ENCODE assay signal across 18 cellular contexts in genomic region chr2:54614815-54615214, GRCh38.
DNase-seq lines count a peak whose midpoint lies in the region; ATAC-seq and TF ChIP-seq lines count a peak whose summit lies in the region.
"Had no signal": no experiment of that assay in that cellular context is flagged by ENCODE, and none has a peak within 500 bp of the region (broad histone marks: within the 10 kb centered on the region; RNA-seq: fewer than 3 reads in every experiment).

No MANE protein-coding gene starts in this region.

- CTCF ChIA-PET in activated CD8-positive, alpha-beta memory T cell treated with anti-CD3 and anti-CD28 coated beads, Interleukin-2, amount 10 ng/mL, durations not matched to agents 7 days and 5 days (lab: Charles Lee), result interaction anchor here (0.8 to 1.7 kb wide), 3 partner anchors 51 to 88 kb away, joined by 3 to 6 read pairs (median 3); no protein-coding TSS in a partner anchor

- peaks cover 55% of the 10 kb centered on the region for H3K4me1 Mint-ChIP-seq in activated naive CD8-positive, alpha-beta T cell (ENCODE audit: low read depth)
- H3K4me1 Mint-ChIP-seq in activated naive CD8-positive, alpha-beta T cell treated with anti-CD3 and anti-CD28 coated beads for 36 hours, result peaks cover 40% of the 10 kb centered on the region
- H3K4me1 Mint-ChIP-seq in chondrocyte (ENCODE audit: low read depth) (peaks cover 63% of the 10 kb centered on the region), nephron progenitor cell (peaks cover 25% of the 10 kb centered on the region)
- peaks cover 15% of the 10 kb centered on the region for H3K4me1 Mint-ChIP-seq in activated CD8-positive, alpha-beta memory T cell treated with anti-CD3 and anti-CD28 coated beads, Interleukin-2, amount 10 ng/mL, durations not matched to agents 7 days and 5 days

- TF ChIP-seq CTCF in chondrocyte (IDR thresholded peaks at IDR 0.05) (no peak), nephron progenitor cell (IDR thresholded peaks at IDR 0.05) (no peak), upper lobe of right lung (IDR thresholded peaks at IDR 0.05) (no peak)

- no peak for DNase-seq in activated naive CD8-positive, alpha-beta T cell treated with anti-CD3 and anti-CD28 coated beads for 36 hours
- DNase-seq in chondrocyte (ENCODE audit: low spot score), result no peak
- DNase-seq in nephron progenitor cell, result no peak
- DNase-seq in upper lobe of right lung, result no peak
- no peak for DNase-seq in activated CD8-positive, alpha-beta memory T cell treated with anti-CD3 and anti-CD28 coated beads, Interleukin-2, amount 10 ng/mL, durations not matched to agents 7 days and 5 days
- DNase-seq in EL, result no peak
- DNase-seq in HuH-7.5 (ENCODE audit: low spot score), result no peak
- DNase-seq: 8988T, Caco-2, DMS79 treated with DMSO at 0.1 percent for 48 hours, GDM1, NCI-H146, NCI-H2227 treated with DMSO at 0.1 percent for 48 hours, NCI-H526 treated with DMSO at 0.1 percent for 48 hours had no signal

- intact Hi-C loops in upper lobe of right lung (cut with DNase I), result no loop called here

- H3K4me3 Mint-ChIP-seq in activated naive CD8-positive, alpha-beta T cell, result no peak overlapping the region
- H3K4me3 Mint-ChIP-seq in activated naive CD8-positive, alpha-beta T cell treated with anti-CD3 and anti-CD28 coated beads for 36 hours, result no peak overlapping the region
- no peak overlapping the region for H3K4me3 Mint-ChIP-seq in chondrocyte (ENCODE audit: unreplicated experiment)
- no peak overlapping the region for H3K4me3 Mint-ChIP-seq in nephron progenitor cell
- H3K4me3 Mint-ChIP-seq in activated CD8-positive, alpha-beta memory T cell treated with anti-CD3 and anti-CD28 coated beads, Interleukin-2, amount 10 ng/mL, durations not matched to agents 7 days and 5 days, result no peak overlapping the region

- no peaks in the 10 kb centered on the region for H3K27me3 ChIP-seq in upper lobe of right lung

- H3K36me3 ChIP-seq in upper lobe of right lung, result peaks cover 45% of the 10 kb centered on the region

- H3K27ac ChIP-seq in upper lobe of right lung, result no peak overlapping the region
- H3K27ac ChIP-seq: C4-2B, RWPE1 had no signal

- peaks cover 47% of the 10 kb centered on the region for H3K4me1 ChIP-seq in upper lobe of right lung

- ATAC-seq in upper lobe of right lung, result peak; percentile 58
- ATAC-seq in activated CD8-positive, alpha-beta memory T cell treated with anti-CD3 and anti-CD28 coated beads, Interleukin-2, amount 10 ng/mL, durations not matched to agents 7 days and 5 days, result no peak
- ATAC-seq: HCT116 had no signal

- H3K27me3 Mint-ChIP-seq in activated naive CD8-positive, alpha-beta T cell, result no peaks in the 10 kb centered on the region
- H3K27me3 Mint-ChIP-seq in activated naive CD8-positive, alpha-beta T cell treated with anti-CD3 and anti-CD28 coated beads for 36 hours, result no peaks in the 10 kb centered on the region
- H3K27me3 Mint-ChIP-seq in chondrocyte (ENCODE audit: low read depth) (no peaks in the 10 kb centered on the region), nephron progenitor cell (ENCODE audit: low read depth, poor library complexity) (no peaks in the 10 kb centered on the region)
- H3K27me3 Mint-ChIP-seq in activated CD8-positive, alpha-beta memory T cell treated with anti-CD3 and anti-CD28 coated beads, Interleukin-2, amount 10 ng/mL, durations not matched to agents 7 days and 5 days, result no peaks in the 10 kb centered on the region

- no peaks in the 10 kb centered on the region for H3K9me3 Mint-ChIP-seq in activated naive CD8-positive, alpha-beta T cell (ENCODE audit: low read depth)
- no peaks in the 10 kb centered on the region for H3K9me3 Mint-ChIP-seq in activated naive CD8-positive, alpha-beta T cell treated with anti-CD3 and anti-CD28 coated beads for 36 hours
- no peaks in the 10 kb centered on the region for H3K9me3 Mint-ChIP-seq in chondrocyte (ENCODE audit: low read depth)
- no peaks in the 10 kb centered on the region for H3K9me3 Mint-ChIP-seq in nephron progenitor cell
- H3K9me3 Mint-ChIP-seq in activated CD8-positive, alpha-beta memory T cell treated with anti-CD3 and anti-CD28 coated beads, Interleukin-2, amount 10 ng/mL, durations not matched to agents 7 days and 5 days (ENCODE audit: low read depth), result no peaks in the 10 kb centered on the region

- no peak overlapping the region for H3K4me3 ChIP-seq in upper lobe of right lung

- H3K27ac Mint-ChIP-seq in activated naive CD8-positive, alpha-beta T cell, result peak overlapping the region; percentile 69
- H3K27ac Mint-ChIP-seq in activated naive CD8-positive, alpha-beta T cell treated with anti-CD3 and anti-CD28 coated beads for 36 hours, result no peak overlapping the region
- H3K27ac Mint-ChIP-seq in chondrocyte (ENCODE audit: unreplicated experiment) (peak overlapping the region; percentile 88), nephron progenitor cell (peak overlapping the region; percentile 46)
- H3K27ac Mint-ChIP-seq in activated CD8-positive, alpha-beta memory T cell treated with anti-CD3 and anti-CD28 coated beads, Interleukin-2, amount 10 ng/mL, durations not matched to agents 7 days and 5 days, result no peak overlapping the region

- peaks cover 8% of the 10 kb centered on the region for H3K36me3 Mint-ChIP-seq in activated naive CD8-positive, alpha-beta T cell
- H3K36me3 Mint-ChIP-seq in activated naive CD8-positive, alpha-beta T cell treated with anti-CD3 and anti-CD28 coated beads for 36 hours, result peaks cover 23% of the 10 kb centered on the region
- H3K36me3 Mint-ChIP-seq in chondrocyte (ENCODE audit: low read depth) (peaks cover 24% of the 10 kb centered on the region), nephron progenitor cell (ENCODE audit: low read depth) (peaks cover 45% of the 10 kb centered on the region)
- H3K36me3 Mint-ChIP-seq in activated CD8-positive, alpha-beta memory T cell treated with anti-CD3 and anti-CD28 coated beads, Interleukin-2, amount 10 ng/mL, durations not matched to agents 7 days and 5 days, result peaks cover 37% of the 10 kb centered on the region

- H3K9me3 ChIP-seq in upper lobe of right lung, result no peaks in the 10 kb centered on the region
- H3K9me3 ChIP-seq: Caco-2 had no signal

Comparison
In these comparisons a context has a peak if more than half of its experiments do, and no peak if none do; other contexts are left out.
1. H3K27ac Mint-ChIP-seq: peak in activated naive CD8-positive, alpha-beta T cell (single experiment), chondrocyte (single experiment) and nephron progenitor cell (single experiment); none in activated naive CD8-positive, alpha-beta T cell treated with anti-CD3 and anti-CD28 coated beads for 36 hours (single experiment) and activated CD8-positive, alpha-beta memory T cell treated with anti-CD3 and anti-CD28 coated beads, Interleukin-2, amount 10 ng/mL, durations not matched to agents 7 days and 5 days (single experiment).